Comparison of ENCODE assay signal across 1 cellular context in genomic region chr22:19703869-19704268, GRCh38.
TF ChIP-seq lines count a peak whose summit lies in the region.

No MANE protein-coding gene starts in this region.

TF ChIP-seq in GM23338, 12 proteins besides CTCF, POLR2A, EP300 and RAD21 (continued from another document):
- no peak for TF ChIP-seq ZNF462 (CRISPR knock-in tag; IDR thresholded peaks at IDR 0.05)
TF ChIP-seq in GM23338: peak in this region for 0.
